8 cellular contexts compared by ENCODE assay signal in the genomic region with DNA sequence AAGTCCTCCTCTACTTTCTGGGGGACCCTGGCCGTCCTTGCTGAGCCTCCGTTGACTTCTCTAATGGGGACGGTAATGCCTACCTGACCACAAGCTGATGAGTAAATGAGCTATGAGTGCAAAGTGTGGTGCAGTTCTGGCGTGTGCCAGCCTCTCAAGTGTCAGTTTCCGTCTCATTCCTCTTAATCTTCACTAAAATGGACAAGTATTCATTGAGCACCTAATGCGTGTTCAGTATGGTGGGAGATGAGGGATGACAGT. TPM values are rescaled to one million over a fixed set of nuclear protein-coding genes. Genes with fewer than 3 reads are reported as not detected.
DNase-seq lines count a peak whose midpoint lies in the region; ATAC-seq and TF ChIP-seq lines count a peak whose summit lies in the region.

No MANE protein-coding gene starts in this region.

- intact Hi-C loops in natural killer cell (cut with micrococcal nuclease): loop anchor here (1.0 to 2.0 kb wide), 5 partner anchors 14 to 106 kb away; a partner anchor contains a TSS

- H3K4me3 ChIP-seq in OCI-LY3 (ENCODE audit: low read length) (peak overlapping the region; percentile 85), coronary artery (peak overlapping the region; percentile 95)

- H3K4me1 Mint-ChIP-seq in natural killer cell: peaks cover 60 to 64% of the 10 kb centered on the region in 2 donors

- peak overlapping the region; percentile 37 for H3K27ac ChIP-seq in OCI-LY3 (ENCODE audit: low read length)
- peak overlapping the region; percentile 95 to 98 for H3K27ac ChIP-seq in coronary artery

- H2AFZ ChIP-seq in OCI-LY3 (ENCODE audit: low read depth, low read length): peak overlapping the region; percentile 48

- H3K27me3 ChIP-seq in OCI-LY3 (ENCODE audit: low read depth, low read length): no peaks in the 10 kb centered on the region

- H3K9me3 ChIP-seq in OCI-LY3 (ENCODE audit: insufficient read depth, low read length): no peaks in the 10 kb centered on the region

- no peaks in the 10 kb centered on the region for H3K36me3 Mint-ChIP-seq in natural killer cell

- H3K36me3 ChIP-seq in OCI-LY3 (replicated peaks; ENCODE audit: low read depth, low read length): peaks cover 5% of the 10 kb centered on the region

- peak overlapping the region; percentile 98 for H3K4me3 Mint-ChIP-seq in natural killer cell

- DNase-seq in coronary artery (ENCODE audit: low spot score): no peak
- DNase-seq in natural killer cell: peak; percentile 27
- DNase-seq in activated gamma-delta T cell treated with Interleukin-2 at 50 U/mL for 16 hours: no peak
- no peak for DNase-seq in NCI-H1417 (lab: John Stamatoyannopoulos, UW)

- no peak for TF ChIP-seq CTCF in OCI-LY3 (IDR thresholded peaks at IDR 0.05; ENCODE audit: low read depth, low read length)
- no peak for TF ChIP-seq CTCF in coronary artery (IDR thresholded peaks at IDR 0.05)
- TF ChIP-seq CTCF in natural killer cell (IDR thresholded peaks at IDR 0.05): no peak

- peaks cover 28% of the 10 kb centered on the region for H3K79me2 ChIP-seq in OCI-LY3 (ENCODE audit: low read length)

- peak overlapping the region; percentile 97 to 98 for H3K27ac Mint-ChIP-seq in natural killer cell

- no peaks in the 10 kb centered on the region for H3K27me3 Mint-ChIP-seq in natural killer cell (ENCODE audit: low read depth in 2 of 2)

- H3K9me3 Mint-ChIP-seq in natural killer cell: no peaks in the 10 kb centered on the region

- H3K4me2 ChIP-seq in OCI-LY3 (ENCODE audit: low read length): peak overlapping the region; percentile 88

- H4K20me1 ChIP-seq in OCI-LY3 (ENCODE audit: insufficient read depth, low read length): peaks cover 3% of the 10 kb centered on the region; the same call in 1 of the 2 replicates

- ATAC-seq in GM21825 (IDR thresholded peaks at IDR 0.05; ENCODE audit: unreplicated experiment) (peak; percentile 0), natural killer cell (peak; percentile 31 to 50 (median 45)), HG03521 (IDR thresholded peaks at IDR 0.05; ENCODE audit: unreplicated experiment) (no peak), GM18909 (IDR thresholded peaks at IDR 0.05; ENCODE audit: poor library complexity, unreplicated experiment) (no peak)

- peak overlapping the region; percentile 82 for H3K9ac ChIP-seq in OCI-LY3 (ENCODE audit: low read length)

- peaks cover 34% of the 10 kb centered on the region for H3K4me1 ChIP-seq in OCI-LY3 (ENCODE audit: low read length)

RNA-seq across cellular contexts. Expression of a gene that starts 0.6 kb away (rescaled TPM):
- total RNA-seq in natural killer cell: 100 to 1,000 TPM; 103 to 112 (median 111) TPM

Comparison
In these comparisons a context has a peak if more than half of its experiments do, and no peak if none do; other contexts are left out.
1. ATAC-seq: peak in GM21825 (single experiment) and natural killer cell (3 of 3); none in HG03521 (single experiment) and GM18909 (single experiment).